19 cellular contexts compared by ENCODE assay signal in the genomic region with DNA sequence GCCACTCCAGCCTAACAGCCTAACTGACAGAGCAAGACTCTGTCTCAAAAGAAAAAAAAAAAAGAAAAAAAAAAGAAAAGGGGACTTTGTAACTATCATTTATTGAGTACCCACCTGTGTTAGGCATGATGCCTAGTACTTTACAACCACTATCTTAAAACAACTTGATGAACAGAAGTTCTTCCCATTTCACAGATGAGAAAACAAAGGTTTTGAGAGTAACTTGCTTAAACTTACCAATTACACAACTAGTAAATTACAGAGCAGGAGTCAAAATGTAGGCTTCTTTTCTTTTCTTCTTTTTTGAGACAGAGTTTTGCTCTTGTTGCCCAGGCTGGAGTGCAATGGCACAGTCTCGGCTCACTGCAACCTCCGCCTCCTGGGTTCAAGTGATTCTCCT.
"Had no signal": no experiment of that assay in that cellular context is flagged by ENCODE, and none has a peak within 500 bp of the region (broad histone marks: within the 10 kb centered on the region; RNA-seq: fewer than 3 reads in every experiment).

No MANE protein-coding gene starts in this region.

- H3K27ac Mint-ChIP-seq: activated naive CD8-positive, alpha-beta T cell treated with anti-CD3 and anti-CD28 coated beads for 36 hours; mesothelial cell of epicardium had no signal

- DNase-seq: activated CD4-positive, alpha-beta T cell treated with anti-CD3 and anti-CD28 coated beads, Interleukin-2, amount 50 U/mL, for 4 hours; activated CD8-positive, alpha-beta memory T cell treated with anti-CD3 and anti-CD28 coated beads for 24 hours; activated CD8-positive, alpha-beta memory T cell treated with anti-CD3 and anti-CD28 coated beads, Interleukin-2, amount 50 U/mL, for 4 hours; activated naive CD4-positive, alpha-beta T cell treated with Interleukin-2 at 50 U/mL for 16 hours; activated naive CD8-positive, alpha-beta T cell treated with anti-CD3 and anti-CD28 coated beads for 36 hours; activated T-cell treated with anti-CD3 and anti-CD28 coated beads, Interleukin-2, amount 50 U/mL, for 4 hours; central memory CD4-positive, alpha-beta T cell; effector memory CD4-positive, alpha-beta T cell; foreskin keratinocyte; left lung; occipital lobe; retina; stimulated activated CD4-positive, alpha-beta T cell treated with anti-CD3 and anti-CD28 coated beads, Interleukin-4, amount 100 ng/mL, for 24 hours; stimulated activated naive CD8-positive, alpha-beta T cell treated with anti-CD3 and anti-CD28 coated beads, Interleukin-15, Interleukin-2, amounts not matched to agents 100 U/mL and 50 U/mL, for 24 hours; substantia nigra; T-cell; tibial artery; WERI-Rb-1 had no signal

- ATAC-seq: activated T-cell treated with anti-CD3 and anti-CD28 coated beads, Interleukin-2, amount 50 U/mL, for 4 hours; foreskin keratinocyte; left lung; stimulated activated naive CD8-positive, alpha-beta T cell treated with anti-CD3 and anti-CD28 coated beads, Interleukin-15, Interleukin-2, amounts not matched to agents 100 U/mL and 50 U/mL, for 24 hours; T-cell had no signal

- H3K4me3 ChIP-seq: left lung, tibial artery had no signal

- H3K36me3 Mint-ChIP-seq: mesothelial cell of epicardium had no signal

- H3K9me3 Mint-ChIP-seq: activated T-cell treated with anti-CD3 and anti-CD28 coated beads, Interleukin-2, amount 50 U/mL, for 4 hours; mesothelial cell of epicardium; T-cell had no signal

- H3K36me3 ChIP-seq: left lung, tibial artery, WERI-Rb-1 had no signal

- H3K9me3 ChIP-seq: left lung, tibial artery had no signal

- H3K4me1 ChIP-seq: tibial artery had no signal

- H3K27me3 ChIP-seq: foreskin keratinocyte, left lung, tibial artery had no signal

- H3K27me3 Mint-ChIP-seq: activated naive CD8-positive, alpha-beta T cell treated with anti-CD3 and anti-CD28 coated beads for 36 hours; T-cell had no signal

- H3K4me3 Mint-ChIP-seq: activated naive CD8-positive, alpha-beta T cell treated with anti-CD3 and anti-CD28 coated beads for 36 hours; activated T-cell treated with anti-CD3 and anti-CD28 coated beads, Interleukin-2, amount 50 U/mL, for 4 hours; mesothelial cell of epicardium had no signal

- H3K27ac ChIP-seq: foreskin keratinocyte, tibial artery, WERI-Rb-1 had no signal
